In the genomic region with DNA sequence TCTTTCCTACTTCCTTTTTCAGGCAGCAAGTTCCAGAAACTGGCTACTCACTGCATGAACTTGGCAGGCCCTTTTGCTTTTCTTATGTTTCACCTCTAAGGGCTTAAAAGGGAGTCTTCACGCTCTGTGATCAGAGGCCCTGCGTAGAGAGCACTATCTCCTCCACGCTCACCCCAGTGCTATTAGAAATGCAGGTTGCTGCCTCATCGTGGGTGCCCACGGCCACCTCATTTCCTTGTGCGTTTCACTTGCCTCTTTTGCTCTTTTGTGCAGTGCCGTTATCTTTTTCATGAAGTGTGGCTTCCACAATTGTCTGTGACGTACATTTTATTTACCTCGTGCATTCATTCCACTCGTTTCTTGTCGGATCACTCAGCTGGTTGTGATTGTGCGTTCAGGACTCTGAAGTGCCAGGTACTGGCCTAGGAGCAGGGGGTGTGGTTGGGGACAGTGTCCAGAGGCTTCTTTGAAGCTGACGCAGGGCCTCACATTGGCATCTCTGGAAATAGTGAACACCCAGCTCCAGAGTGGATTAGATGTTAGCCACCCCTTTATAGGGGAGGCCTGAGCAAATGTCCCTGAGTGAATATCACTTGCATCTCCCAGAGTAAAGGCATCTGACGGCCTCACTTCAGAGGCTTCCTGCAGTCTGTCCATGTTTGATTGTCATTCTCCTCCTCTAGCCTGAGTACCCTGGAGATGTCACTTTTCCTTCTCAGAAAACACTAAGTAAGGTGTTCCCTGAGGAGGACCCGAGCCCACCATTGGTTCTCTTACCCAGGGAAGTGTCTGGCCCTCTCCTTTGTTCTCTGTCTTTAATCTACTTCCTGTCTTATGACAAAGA, we compare ENCODE assay signal across 9 cellular contexts. TPM values are rescaled to one million over a fixed set of nuclear protein-coding genes. Genes with fewer than 3 reads are reported as not detected.
DNase-seq lines count a peak whose midpoint lies in the region; ATAC-seq and TF ChIP-seq lines count a peak whose summit lies in the region.
"Had no signal": no experiment of that assay in that cellular context is flagged by ENCODE, and none has a peak within 500 bp of the region (broad histone marks: within the 10 kb centered on the region; RNA-seq: fewer than 3 reads in every experiment).

No MANE protein-coding gene starts in this region.

- H3K27ac ChIP-seq in right cardiac atrium (ENCODE audit: low read length) = no peak overlapping the region
- no peak overlapping the region for H3K27ac ChIP-seq in coronary artery

- H3K27me3 ChIP-seq in right cardiac atrium (ENCODE audit: control insufficient read depth, insufficient read depth) = no peaks in the 10 kb centered on the region

- TF ChIP-seq CTCF in coronary artery (IDR thresholded peaks at IDR 0.05) (no peak), MCF 10A (IDR thresholded peaks at IDR 0.05; ENCODE audit: unreplicated experiment) (no peak)

- intact Hi-C loops in right cardiac atrium (cut with DNase I) (no loop called here), MCF 10A (cut with micrococcal nuclease) (no loop called here)

- H3K9me3 ChIP-seq in right cardiac atrium (ENCODE audit: control insufficient read depth, low read length) = no peaks in the 10 kb centered on the region

- H3K4me1 ChIP-seq in right cardiac atrium (ENCODE audit: control insufficient read depth, insufficient read depth, low read length) = peaks cover 2% of the 10 kb centered on the region

- no peak overlapping the region for H3K4me3 Mint-ChIP-seq in stimulated activated naive B cell treated with anti-CD40 and anti-IgM and Interleukin-4, amounts not matched to agents 10 μg/mL and 1 μg/mL and 100 μg/mL, for 72 hours
- no peak overlapping the region for H3K4me3 Mint-ChIP-seq in MCF 10A (ENCODE audit: unreplicated experiment)

- CTCF ChIA-PET in MCF 10A (lab: Yijun Ruan, JAX) = interaction anchor here (1.6 kb wide), 1 partner anchor 10 kb away, joined by 3 read pairs; a partner anchor contains a TSS

- WGBS in right cardiac atrium = 65% methylated on average over 15 of the region's 15 CpGs

- DNase-seq in T-helper 2 cell (peak in 4 of 5 experiments; percentile 15 to 75 (median 48)), activated T-helper 1 cell treated with Interleukin-2 at 50 U/mL for 16 hours (ENCODE audit: low read depth) (peak; percentile 33), right cardiac atrium (no peak), HuH-7.5 (ENCODE audit: low spot score) (no peak), coronary artery (ENCODE audit: low spot score) (no peak), HCEC 1CT (no peak), MCF 10A (ENCODE audit: unreplicated experiment) (no peak)
- DNase-seq in stimulated activated naive B cell treated with anti-CD40 and anti-IgM and Interleukin-4, amounts not matched to agents 10 μg/mL and 1 μg/mL and 100 μg/mL, for 72 hours = no peak
- DNase-seq: KG1 had no signal

- peaks cover 12 to 40% of the 10 kb centered on the region in 2 donors for H3K36me3 Mint-ChIP-seq in stimulated activated naive B cell treated with anti-CD40 and anti-IgM and Interleukin-4, amounts not matched to agents 10 μg/mL and 1 μg/mL and 100 μg/mL, for 72 hours
- H3K36me3 Mint-ChIP-seq in MCF 10A (ENCODE audit: insufficient read depth, unreplicated experiment) = peaks cover 55% of the 10 kb centered on the region

- peaks cover 12 to 51% of the 10 kb centered on the region in 2 donors for H3K4me1 Mint-ChIP-seq in stimulated activated naive B cell treated with anti-CD40 and anti-IgM and Interleukin-4, amounts not matched to agents 10 μg/mL and 1 μg/mL and 100 μg/mL, for 72 hours
- H3K4me1 Mint-ChIP-seq in MCF 10A (ENCODE audit: insufficient read depth, unreplicated experiment) = peaks cover 14% of the 10 kb centered on the region

- H3K27ac Mint-ChIP-seq in stimulated activated naive B cell treated with anti-CD40 and anti-IgM and Interleukin-4, amounts not matched to agents 10 μg/mL and 1 μg/mL and 100 μg/mL, for 72 hours = peak overlapping the region; percentile 59
- no peak overlapping the region for H3K27ac Mint-ChIP-seq in MCF 10A (ENCODE audit: low read depth, unreplicated experiment)

- peak; percentile 40 to 73 for ATAC-seq in right cardiac atrium
- no peak for ATAC-seq in stimulated activated naive B cell treated with anti-CD40 and anti-IgM and Interleukin-4, amounts not matched to agents 10 μg/mL and 1 μg/mL and 100 μg/mL, for 72 hours (replicated peaks)

- POLR2A ChIA-PET in MCF 10A (lab: Yijun Ruan, JAX) = interaction anchor here (2.9 kb wide), 1 partner anchor 10 kb away, joined by 33 read pairs; a partner anchor contains a TSS

- H3K9me3 Mint-ChIP-seq in stimulated activated naive B cell treated with anti-CD40 and anti-IgM and Interleukin-4, amounts not matched to agents 10 μg/mL and 1 μg/mL and 100 μg/mL, for 72 hours = no peaks in the 10 kb centered on the region
- no peaks in the 10 kb centered on the region for H3K9me3 Mint-ChIP-seq in MCF 10A (ENCODE audit: unreplicated experiment)

- no peak overlapping the region for H3K4me3 ChIP-seq in right cardiac atrium (ENCODE audit: low read length)
- H3K4me3 ChIP-seq in coronary artery = no peak overlapping the region

- no peaks in the 10 kb centered on the region for H3K27me3 Mint-ChIP-seq in stimulated activated naive B cell treated with anti-CD40 and anti-IgM and Interleukin-4, amounts not matched to agents 10 μg/mL and 1 μg/mL and 100 μg/mL, for 72 hours
- H3K27me3 Mint-ChIP-seq in MCF 10A (ENCODE audit: insufficient read depth, unreplicated experiment) = no peaks in the 10 kb centered on the region

- BruUV-seq in MCF 10A (replicated peaks; lab: Mats Ljungman, UMichigan) = no TSS peak

RNA-seq across cellular contexts. Expression of a gene that starts 10.4 kb away (rescaled TPM):
- 10 to 100 TPM; 28.0 to 35.0 (median 33.3) TPM for total RNA-seq in right cardiac atrium
- 28.8 TPM for polyA plus RNA-seq in right cardiac atrium
- 93.3 and 108 TPM in 2 replicates for total RNA-seq in MCF 10A (2022)

RNA-seq across cellular contexts. Expression of a gene that starts 31.1 kb away (rescaled TPM):
- 10 to 100 TPM; 22.0 to 28.8 (median 23.0) TPM for total RNA-seq in right cardiac atrium
- polyA plus RNA-seq in right cardiac atrium = 26.1 TPM
- total RNA-seq in MCF 10A (2022) = 23.4 and 25.8 TPM in 2 replicates

Comparison
In these comparisons a context has a peak if more than half of its experiments do, and no peak if none do; other contexts are left out.
1. DNase-seq: peak in T-helper 2 cell (4 of 5) and activated T-helper 1 cell treated with Interleukin-2 at 50 U/mL for 16 hours (single experiment); none in right cardiac atrium (0 of 3), stimulated activated naive B cell treated with anti-CD40 and anti-IgM and Interleukin-4, amounts not matched to agents 10 μg/mL and 1 μg/mL and 100 μg/mL, for 72 hours (single experiment), HuH-7.5 (single experiment), coronary artery (single experiment), HCEC 1CT (single experiment) and MCF 10A (single experiment).
2. ATAC-seq: peak in right cardiac atrium (2 of 2); none in stimulated activated naive B cell treated with anti-CD40 and anti-IgM and Interleukin-4, amounts not matched to agents 10 μg/mL and 1 μg/mL and 100 μg/mL, for 72 hours (0 of 2).